ENCODE assay signal across 8 cellular contexts in the genomic region with DNA sequence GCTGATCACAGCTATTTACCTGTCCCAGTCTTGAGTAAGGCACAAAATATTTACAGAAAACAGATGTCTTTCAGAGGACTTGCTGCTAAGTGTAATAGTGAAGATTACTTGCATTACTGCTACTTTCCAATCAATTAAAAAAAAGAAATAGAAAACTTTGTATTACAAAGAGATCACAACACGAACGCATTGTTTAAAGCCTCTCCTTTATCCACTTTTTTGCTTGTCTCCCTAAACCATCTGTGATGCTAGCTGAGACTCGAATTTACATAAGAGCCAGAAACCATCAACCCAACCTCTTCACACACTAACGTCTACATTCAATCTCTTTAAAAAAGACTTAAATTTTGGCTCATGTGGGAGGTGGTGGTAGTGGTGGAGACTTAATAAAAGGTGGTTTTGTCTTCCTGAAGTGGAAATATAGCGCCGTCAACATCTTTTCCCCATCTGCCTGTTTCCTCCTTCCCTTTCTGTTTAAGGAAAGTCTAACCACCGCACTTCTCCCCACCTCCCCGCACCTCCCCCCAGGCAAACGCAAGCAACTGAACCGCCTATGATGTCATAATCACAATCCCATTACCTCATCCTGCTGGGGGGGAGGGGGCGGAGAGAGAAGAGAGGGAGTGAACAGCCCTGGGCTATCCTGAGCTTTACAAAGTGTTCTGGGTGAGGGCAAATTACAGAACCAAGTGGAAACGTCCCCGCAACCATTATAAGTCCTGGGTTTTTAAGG. TPM values are rescaled to one million over a fixed set of nuclear protein-coding genes. Genes with fewer than 3 reads are reported as not detected.
A peak's percentile ranks its signal among the peaks of the same experiment; 100 is the strongest.
DNase-seq lines count a peak whose midpoint lies in the region; ATAC-seq and TF ChIP-seq lines count a peak whose summit lies in the region.

No MANE protein-coding gene starts in this region.

- ATAC-seq in CD4-positive, CD25-positive, alpha-beta regulatory T cell (ENCODE audit: low read depth in 2 of 2): peak; percentile 2
- ATAC-seq in HG03139 (IDR thresholded peaks at IDR 0.05; ENCODE audit: unreplicated experiment) (peak; percentile 11), body of pancreas (peak; percentile 64)

- H3K4me3 Mint-ChIP-seq in CD4-positive, CD25-positive, alpha-beta regulatory T cell: peak overlapping the region; percentile 78 to 93 (median 92)

- peaks cover 8% of the 10 kb centered on the region for H3K36me3 Mint-ChIP-seq in CD4-positive, CD25-positive, alpha-beta regulatory T cell

- peak overlapping the region; percentile 57; the same call in 1 of the 2 replicates for H2AFZ ChIP-seq in OCI-LY1 (ENCODE audit: low read length)

- no peaks in the 10 kb centered on the region for H3K27me3 ChIP-seq in CD4-positive, CD25-positive, alpha-beta regulatory T cell (ENCODE audit: control insufficient read depth, insufficient read depth, low read length)
- H3K27me3 ChIP-seq in OCI-LY1 (ENCODE audit: insufficient read depth, low read length) (no peaks in the 10 kb centered on the region), body of pancreas (no peaks in the 10 kb centered on the region), iPS DF 6.9 (ENCODE audit: control insufficient read depth, insufficient read depth, low read length) (no peaks in the 10 kb centered on the region)

- peak in 1 of 3 donors; percentile 63 for DNase-seq in CD4-positive, CD25-positive, alpha-beta regulatory T cell
- peak; percentile 81 to 87 (median 87) for DNase-seq in body of pancreas
- no peak for DNase-seq in iPS DF 6.9 (ENCODE audit: low read depth, low spot score)
- DNase-seq in retinal pigment epithelial cell (ENCODE audit: low read depth): no peak
- DNase-seq in NCI-H1105 treated with DMSO at 0.1 percent for 48 hours (lab: John Stamatoyannopoulos, UW): no peak

- peaks cover 29% of the 10 kb centered on the region for H3K4me1 ChIP-seq in CD4-positive, CD25-positive, alpha-beta regulatory T cell (ENCODE audit: control insufficient read depth, insufficient read depth, low read length, poor library complexity, severe bottlenecking)
- H3K4me1 ChIP-seq in OCI-LY1 (ENCODE audit: insufficient read depth, low read length, severe bottlenecking) (peaks cover 40% of the 10 kb centered on the region), body of pancreas (peaks cover 28% of the 10 kb centered on the region), iPS DF 6.9 (ENCODE audit: control insufficient read depth, insufficient read depth, low read length) (0 out of 2 replicates have a peak, but pooled peaks cover 2% of the 10 kb centered on the region)

- peak overlapping the region; percentile 99 for H3K4me2 ChIP-seq in OCI-LY1 (ENCODE audit: low read length)

- H3K9me2 ChIP-seq in OCI-LY1 (ENCODE audit: low read depth, low read length): no peaks in the 10 kb centered on the region

- in situ Hi-C loops in GM18951 (cut with MboI; ENCODE audit: low sequenced_read_pairs, unreplicated experiment): no loop called here

- peak overlapping the region; percentile 99 to 100 (median 100) for H3K27ac Mint-ChIP-seq in CD4-positive, CD25-positive, alpha-beta regulatory T cell

- WGBS in body of pancreas, 2 donors: 11 to 16% methylated on average over 13 of the region's 13 CpGs
- WGBS in iPS DF 6.9 (ENCODE audit: insufficient coverage, insufficient read length): 100% methylated on average over 1 of the region's 13 CpGs

- H3K9me3 ChIP-seq in CD4-positive, CD25-positive, alpha-beta regulatory T cell (ENCODE audit: control insufficient read depth in 2 of 2, low read length in 2 of 2): no peaks in the 10 kb centered on the region
- H3K9me3 ChIP-seq in OCI-LY1 (ENCODE audit: low read length) (no peaks in the 10 kb centered on the region), body of pancreas (no peaks in the 10 kb centered on the region), iPS DF 6.9 (ENCODE audit: control insufficient read depth, insufficient read depth, low read length) (no peaks in the 10 kb centered on the region)

- H3K4me3 ChIP-seq in CD4-positive, CD25-positive, alpha-beta regulatory T cell (ENCODE audit: low read depth, low read length): peak overlapping the region; percentile 65
- H3K4me3 ChIP-seq in OCI-LY1 (ENCODE audit: low read depth, low read length, poor library complexity, severe bottlenecking): peak overlapping the region; percentile 88
- peak overlapping the region; percentile 47 to 82 for H3K4me3 ChIP-seq in body of pancreas
- peak overlapping the region; percentile 70; the same call in 1 of the 2 replicates for H3K4me3 ChIP-seq in iPS DF 6.9 (ENCODE audit: low read length)
- peak overlapping the region; percentile 94 for H3K4me3 ChIP-seq in retinal pigment epithelial cell (ENCODE audit: low read length)

- H3K27me3 Mint-ChIP-seq in CD4-positive, CD25-positive, alpha-beta regulatory T cell: peaks cover 6% of the 10 kb centered on the region

- no peaks in the 10 kb centered on the region for H3K9me3 Mint-ChIP-seq in CD4-positive, CD25-positive, alpha-beta regulatory T cell

- H3K79me2 ChIP-seq in OCI-LY1 (ENCODE audit: insufficient read depth, low read length): peaks cover 23% of the 10 kb centered on the region

- H4K20me1 ChIP-seq in OCI-LY1 (ENCODE audit: insufficient read depth, low read length): no peaks in the 10 kb centered on the region

- no peaks in the 10 kb centered on the region for H3F3A ChIP-seq in OCI-LY1 (ENCODE audit: insufficient read depth, low read length)

- H3K9ac ChIP-seq in OCI-LY1 (ENCODE audit: low read length): peak overlapping the region; percentile 82

- H3K36me3 ChIP-seq in CD4-positive, CD25-positive, alpha-beta regulatory T cell (ENCODE audit: control insufficient read depth, insufficient read depth, low read length): peaks cover 9% of the 10 kb centered on the region
- H3K36me3 ChIP-seq in OCI-LY1 (ENCODE audit: insufficient read depth, low read length): peaks cover 22% of the 10 kb centered on the region; the same call in 1 of the 2 replicates
- peaks cover 0 to 3% of the 10 kb centered on the region in 2 donors for H3K36me3 ChIP-seq in body of pancreas (replicated peaks in 1 of 2; ENCODE audit: insufficient read depth in 1 of 2, low read depth in 2 of 2)
- H3K36me3 ChIP-seq in iPS DF 6.9 (ENCODE audit: control insufficient read depth, insufficient read depth, low read length): no peaks in the 10 kb centered on the region; the same call in 1 of the 2 replicates

- intact Hi-C loops in body of pancreas (cut with DNase I): no loop called here

- TF ChIP-seq POLR2A in GM18951 (IDR thresholded peaks at IDR 0.05; ENCODE audit: extremely low read depth, insufficient read depth, insufficient read length) (peak; percentile 35), body of pancreas (IDR thresholded peaks at IDR 0.05) (no peak)

- TF ChIP-seq CTCF in OCI-LY1 (IDR thresholded peaks at IDR 0.05; ENCODE audit: low read length): no peak
- TF ChIP-seq CTCF in body of pancreas (IDR thresholded peaks at IDR 0.05): no peak
- no peak for TF ChIP-seq CTCF in retinal pigment epithelial cell (conservative IDR thresholded peaks at IDR 0.05; ENCODE audit: low read depth, low read length)

- peak overlapping the region; percentile 87 for H3K27ac ChIP-seq in CD4-positive, CD25-positive, alpha-beta regulatory T cell (ENCODE audit: insufficient read depth, low read length, poor library complexity, severe bottlenecking)
- H3K27ac ChIP-seq in OCI-LY1 (ENCODE audit: low read depth, low read length, poor library complexity, severe bottlenecking): peak overlapping the region; percentile 76
- peak overlapping the region; percentile 93 to 99 (median 96) for H3K27ac ChIP-seq in body of pancreas
- H3K27ac ChIP-seq in iPS DF 6.9 (ENCODE audit: low read length): no peak overlapping the region

- H3K4me1 Mint-ChIP-seq in CD4-positive, CD25-positive, alpha-beta regulatory T cell: peaks cover 0 to 46% (median 27%) of the 10 kb centered on the region in 4 donors

RNA-seq across cellular contexts. Expression of gene FAM53C, which starts 0.9 kb away (rescaled TPM):
- total RNA-seq in CD4-positive, CD25-positive, alpha-beta regulatory T cell: 57.0 TPM
- 10 to 100 TPM; 20.4 to 28.9 (median 24.6) TPM for polyA plus RNA-seq in CD4-positive, CD25-positive, alpha-beta regulatory T cell
- 10 to 100 TPM; 12.5 to 33.7 TPM for total RNA-seq in body of pancreas

RNA-seq across cellular contexts. Expression of gene CDC25C, which starts 5.5 kb away (rescaled TPM):
- 0.37 TPM for total RNA-seq in CD4-positive, CD25-positive, alpha-beta regulatory T cell
- under 1 TPM in 3 of 4 donors, not detected in 1; 0.22 to 0.64 (median 0.27) TPM for polyA plus RNA-seq in CD4-positive, CD25-positive, alpha-beta regulatory T cell
- not detected for total RNA-seq in body of pancreas

RNA-seq across cellular contexts. Expression of gene KDM3B, which starts 15.4 kb away (rescaled TPM):
- total RNA-seq in CD4-positive, CD25-positive, alpha-beta regulatory T cell: 77.1 TPM
- 10 to 100 TPM; 12.8 to 15.4 (median 13.5) TPM for polyA plus RNA-seq in CD4-positive, CD25-positive, alpha-beta regulatory T cell
- total RNA-seq in body of pancreas: 10 to 100 TPM; 29.7 to 42.3 TPM

Comparison
In these comparisons a context has a peak if more than half of its experiments do, and no peak if none do; other contexts are left out.
1. ATAC-seq: peak in every context shown above with its lines; median percentile 64 in body of pancreas; 11 in HG03139; 2 in CD4-positive, CD25-positive, alpha-beta regulatory T cell.
2. DNase-seq: peak in body of pancreas (4 of 4); none in iPS DF 6.9 (single experiment), retinal pigment epithelial cell (single experiment) and NCI-H1105 treated with DMSO at 0.1 percent for 48 hours (single experiment).
3. Peak in every context shown above with its lines, with median percentiles within 50 percentile points of each other: H3K4me3 ChIP-seq.